9 cellular contexts compared by ENCODE assay signal in the genomic region with DNA sequence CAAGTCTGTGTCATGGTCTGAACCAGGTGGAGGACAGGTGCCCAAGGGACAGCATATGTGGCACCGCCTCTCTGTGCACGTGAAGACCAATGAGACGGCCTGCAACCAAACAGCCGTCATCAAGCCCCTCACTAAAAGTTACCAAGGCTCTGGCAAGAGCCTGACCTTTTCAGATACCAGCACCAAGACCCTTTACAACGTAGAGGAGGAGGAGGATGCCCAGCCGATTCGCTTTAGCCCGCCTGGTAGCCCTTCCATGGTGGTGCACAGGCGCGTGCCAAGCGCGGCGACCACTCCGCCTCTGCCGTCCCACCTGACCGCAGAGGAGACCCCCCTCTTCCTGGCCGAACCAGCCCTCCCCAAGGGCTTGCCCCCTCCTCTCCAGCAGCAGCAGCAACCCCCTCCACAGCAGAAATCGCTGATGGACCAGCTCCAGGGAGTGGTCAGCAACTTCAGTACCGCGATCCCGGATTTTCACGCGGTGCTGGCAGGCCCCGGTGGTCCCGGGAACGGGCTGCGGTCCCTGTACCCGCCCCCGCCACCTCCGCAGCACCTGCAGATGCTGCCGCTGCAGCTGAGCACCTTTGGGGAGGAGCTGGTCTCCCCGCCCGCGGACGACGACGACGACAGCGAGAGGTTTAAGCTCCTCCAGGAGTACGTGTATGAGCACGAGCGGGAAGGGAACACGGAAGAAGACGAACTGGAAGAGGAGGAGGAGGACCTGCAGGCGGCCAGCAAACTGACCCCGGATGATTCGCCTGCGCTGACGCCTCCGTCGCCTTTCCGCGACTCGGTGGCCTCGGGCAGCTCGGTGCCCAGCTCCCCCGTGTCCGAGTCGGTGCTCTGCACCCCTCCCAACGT.
DNase-seq lines count a peak whose midpoint lies in the region; ATAC-seq and TF ChIP-seq lines count a peak whose summit lies in the region.
"Had no signal": no experiment of that assay in that cellular context is flagged by ENCODE, and none has a peak within 500 bp of the region (broad histone marks: within the 10 kb centered on the region; RNA-seq: fewer than 3 reads in every experiment).

No MANE protein-coding gene starts in this region.

- H3K23ac ChIP-seq in mesenchymal stem cell (ENCODE audit: low read length in 2 of 2), result peak overlapping the region in 1 of 2 experiments; percentile 96

- peak overlapping the region; percentile 78 for H4K8ac ChIP-seq in mesenchymal stem cell (ENCODE audit: low read length)

- H3K4me2 ChIP-seq in SK-N-SH (no peak overlapping the region), mesenchymal stem cell (ENCODE audit: low read length, poor library complexity, severe bottlenecking) (peak overlapping the region; percentile 84)

- H3K79me2 ChIP-seq in SK-N-SH (ENCODE audit: insufficient read depth), result no peaks in the 10 kb centered on the region

- no peaks in the 10 kb centered on the region for H3F3A ChIP-seq in SK-N-SH (replicated peaks; ENCODE audit: insufficient read depth)

- H4K20me1 ChIP-seq in SK-N-SH (ENCODE audit: insufficient read depth), result no peaks in the 10 kb centered on the region

- H2AK5ac ChIP-seq in mesenchymal stem cell (ENCODE audit: low read length, severe bottlenecking), result no peak overlapping the region

- no peaks in the 10 kb centered on the region for H3K9me2 ChIP-seq in SK-N-SH

- no peak for TF ChIP-seq RAD21 in SK-N-SH (IDR thresholded peaks at IDR 0.05; ENCODE audit: low read length)

- H3K9ac ChIP-seq in SK-N-SH, result no peak overlapping the region
- peak overlapping the region; percentile 59 for H3K9ac ChIP-seq in mesenchymal stem cell (ENCODE audit: low read length)

- H2BK5ac ChIP-seq in mesenchymal stem cell (ENCODE audit: low read depth, low read length, poor library complexity, severe bottlenecking), result no peak overlapping the region

- peak overlapping the region in 1 of 2 experiments; percentile 84 for H3K18ac ChIP-seq in mesenchymal stem cell (ENCODE audit: low read depth in 1 of 2, low read length in 2 of 2)

- intact Hi-C loops in esophagus squamous epithelium (cut with DNase I), result no loop called here

- DNase-seq in SK-N-SH (peak; percentile 52), esophagus squamous epithelium (lab: John Stamatoyannopoulos, UW) (no peak), mesenchymal stem cell (peak; percentile 17), globus pallidus (ENCODE audit: low spot score) (no peak), NCI-H128 (lab: John Stamatoyannopoulos, UW; ENCODE audit: unreplicated experiment) (no peak)
- DNase-seq: activated CD8-positive, alpha-beta memory T cell treated with anti-CD3 and anti-CD28 coated beads, Interleukin-2, amount 10 ng/mL, durations not matched to agents 7 days and 5 days; stimulated activated naive CD4-positive, alpha-beta T cell treated with Interleukin-2 at 50 U/mL for 16 hours had no signal

- CTCF ChIA-PET in SK-N-SH (lab: Yijun Ruan, JAX), result no interaction called here

- peak overlapping the region; percentile 45 for H4K91ac ChIP-seq in mesenchymal stem cell (ENCODE audit: low read length)

- no peaks in the 10 kb centered on the region for H3K36me3 ChIP-seq in SK-N-SH (replicated peaks in 1 of 2; ENCODE audit: control insufficient read depth in 1 of 2, insufficient read depth in 2 of 2, low read length in 1 of 2)
- H3K36me3 ChIP-seq in esophagus squamous epithelium, result no peaks in the 10 kb centered on the region
- H3K36me3 ChIP-seq in mesenchymal stem cell (ENCODE audit: control insufficient read depth in 1 of 2, insufficient read depth in 2 of 2, low read depth in 1 of 2, low read length in 2 of 2), result no peaks in the 10 kb centered on the region
- no peaks in the 10 kb centered on the region for H3K36me3 ChIP-seq in thymus (ENCODE audit: control insufficient read depth, insufficient read depth)

- ATAC-seq in GM21737 (IDR thresholded peaks at IDR 0.05; ENCODE audit: unreplicated experiment), result no peak
- ATAC-seq: activated CD8-positive, alpha-beta memory T cell treated with anti-CD3 and anti-CD28 coated beads, Interleukin-2, amount 10 ng/mL, durations not matched to agents 7 days and 5 days had no signal

- H2AFZ ChIP-seq in SK-N-SH (ENCODE audit: low read depth) (peak overlapping the region; percentile 29; the same call in 1 of the 2 replicates), mesenchymal stem cell (ENCODE audit: low read depth, low read length) (peak overlapping the region; percentile 7)

- H2BK15ac ChIP-seq in mesenchymal stem cell (ENCODE audit: low read depth, poor library complexity, severe bottlenecking), result no peak overlapping the region

- H3K4me1 ChIP-seq in SK-N-SH (ENCODE audit: control insufficient read depth in 1 of 2, insufficient read depth in 2 of 2, low read depth in 1 of 2, low read length in 1 of 2) (peaks cover 0 to 9% of the 10 kb centered on the region in 2 experiments; a peak in 1 of 4 replicates), esophagus squamous epithelium (peaks cover 0 to 12% (median 0%) of the 10 kb centered on the region in 3 donors), mesenchymal stem cell (ENCODE audit: control insufficient read depth, insufficient read depth, low read depth, low read length) (peaks cover 10% of the 10 kb centered on the region), thymus (ENCODE audit: control insufficient read depth, insufficient read depth, low read length) (no peaks in the 10 kb centered on the region)

- peak overlapping the region in 1 of 2 experiments; percentile 47; a peak in 2 of 4 replicates for H3K4me3 ChIP-seq in SK-N-SH (ENCODE audit: low read depth in 2 of 2, low read length in 1 of 2)
- H3K4me3 ChIP-seq in esophagus squamous epithelium, result peak overlapping the region in 3 of 4 donors; percentile 28 to 59 (median 39)
- H3K4me3 ChIP-seq in mesenchymal stem cell (ENCODE audit: insufficient read depth in 1 of 2, low read depth in 1 of 2, low read length in 2 of 2), result peak overlapping the region; percentile 60 to 79
- peak overlapping the region; percentile 20 for H3K4me3 ChIP-seq in thymus (ENCODE audit: low read length)

- POLR2A ChIA-PET in SK-N-SH (lab: Yijun Ruan, JAX), result no interaction called here

- no peak for TF ChIP-seq EP300 in SK-N-SH (IDR thresholded peaks at IDR 0.05; ENCODE audit: borderline replicate concordance in 1 of 2, low read depth in 1 of 2, low read length in 1 of 2)

- H2BK12ac ChIP-seq in mesenchymal stem cell (ENCODE audit: low read length in 2 of 2), result no peak overlapping the region

- WGBS in SK-N-SH (ENCODE audit: low lambda C conversion rate), result 29% methylated on average over 15 of the region's 60 CpGs
- WGBS in esophagus squamous epithelium, 2 donors, result 18 to 40% methylated on average over 9 to 11 of the region's 60 CpGs
- 10% methylated on average over 58 of the region's 60 CpGs for WGBS in mesenchymal stem cell
- 17% methylated on average over 60 of the region's 60 CpGs for WGBS in thymus

- no peaks in the 10 kb centered on the region for H3K9me3 ChIP-seq in SK-N-SH
- no peaks in the 10 kb centered on the region for H3K9me3 ChIP-seq in esophagus squamous epithelium
- no peaks in the 10 kb centered on the region for H3K9me3 ChIP-seq in mesenchymal stem cell (ENCODE audit: control insufficient read depth, low read length)
- H3K9me3 ChIP-seq in thymus (ENCODE audit: control insufficient read depth), result no peaks in the 10 kb centered on the region

- H3K79me1 ChIP-seq in mesenchymal stem cell (replicated peaks; ENCODE audit: low read length, poor library complexity, severe bottlenecking), result no peaks in the 10 kb centered on the region

- H3K27me3 ChIP-seq in SK-N-SH (ENCODE audit: insufficient read depth) (no peaks in the 10 kb centered on the region; the same call in 1 of the 2 replicates), esophagus squamous epithelium (peaks cover 0 to 19% (median 0%) of the 10 kb centered on the region in 4 donors), mesenchymal stem cell (ENCODE audit: control insufficient read depth in 1 of 2, insufficient read depth in 1 of 2, low read length in 2 of 2) (peaks cover 8 to 9% of the 10 kb centered on the region in 2 experiments), thymus (ENCODE audit: control insufficient read depth, insufficient read depth) (no peaks in the 10 kb centered on the region)

- TF ChIP-seq POLR2A in esophagus squamous epithelium (IDR thresholded peaks at IDR 0.05), result no peak

- no peak overlapping the region for H3K4ac ChIP-seq in mesenchymal stem cell (ENCODE audit: low read depth in 1 of 2, low read length in 2 of 2)

- no peak overlapping the region for H3K27ac ChIP-seq in SK-N-SH (ENCODE audit: low read depth in 2 of 2, low read length in 1 of 2)
- H3K27ac ChIP-seq in esophagus squamous epithelium, result no peak overlapping the region
- no peak overlapping the region for H3K27ac ChIP-seq in mesenchymal stem cell (ENCODE audit: low read length, poor library complexity, severe bottlenecking)
- H3K27ac ChIP-seq in thymus (ENCODE audit: low read depth), result no peak overlapping the region

- peak overlapping the region in 1 of 2 experiments; percentile 70 for H3K14ac ChIP-seq in mesenchymal stem cell (ENCODE audit: low read length in 2 of 2)

- no peak overlapping the region for H2BK120ac ChIP-seq in mesenchymal stem cell (ENCODE audit: low read depth, low read length)

- no peak for TF ChIP-seq CTCF in SK-N-SH (IDR thresholded peaks at IDR 0.05)
- no peak for TF ChIP-seq CTCF in esophagus squamous epithelium (IDR thresholded peaks at IDR 0.05)

TF ChIP-seq in SK-N-SH, 30 proteins besides CTCF, POLR2A, EP300 and RAD21 (continues in another document):
- TF ChIP-seq CHD2 (IDR thresholded peaks at IDR 0.05; ENCODE audit: low read length, partially characterized antibody), result no peak
- no peak for TF ChIP-seq POLR2AphosphoS5 (IDR thresholded peaks at IDR 0.05; ENCODE audit: low read depth, low read length)
- no peak for TF ChIP-seq MEF2A (IDR thresholded peaks at IDR 0.05; ENCODE audit: borderline replicate concordance, low read depth)
- TF ChIP-seq FOSL2 (IDR thresholded peaks at IDR 0.05; ENCODE audit: borderline replicate concordance, low read depth), result no peak
- TF ChIP-seq, protein P1, sequence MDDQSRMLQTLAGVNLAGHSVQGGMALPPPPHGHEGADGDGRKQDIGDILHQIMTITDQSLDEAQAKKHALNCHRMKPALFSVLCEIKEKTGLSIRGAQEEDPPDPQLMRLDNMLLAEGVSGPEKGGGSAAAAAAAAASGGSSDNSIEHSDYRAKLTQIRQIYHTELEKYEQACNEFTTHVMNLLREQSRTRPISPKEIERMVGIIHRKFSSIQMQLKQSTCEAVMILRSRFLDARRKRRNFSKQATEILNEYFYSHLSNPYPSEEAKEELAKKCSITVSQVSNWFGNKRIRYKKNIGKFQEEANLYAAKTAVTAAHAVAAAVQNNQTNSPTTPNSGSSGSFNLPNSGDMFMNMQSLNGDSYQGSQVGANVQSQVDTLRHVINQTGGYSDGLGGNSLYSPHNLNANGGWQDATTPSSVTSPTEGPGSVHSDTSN (IDR thresholded peaks at IDR 0.05), result no peak
- TF ChIP-seq ELF1 (IDR thresholded peaks at IDR 0.05), result no peak
- TF ChIP-seq TCF12 (IDR thresholded peaks at IDR 0.05), result no peak
- no peak for TF ChIP-seq MAX (IDR thresholded peaks at IDR 0.05; ENCODE audit: low read depth)
- no peak for TF ChIP-seq MXI1 (IDR thresholded peaks at IDR 0.05; ENCODE audit: low read depth, low read length)

Comparison
In these comparisons a context has a peak if more than half of its experiments do, and no peak if none do; other contexts are left out.
1. DNase-seq: peak in SK-N-SH (single experiment) and mesenchymal stem cell (single experiment); none in esophagus squamous epithelium (single experiment), globus pallidus (single experiment) and NCI-H128 (single experiment).